20 cellular contexts compared by ENCODE assay signal in the genomic region with DNA sequence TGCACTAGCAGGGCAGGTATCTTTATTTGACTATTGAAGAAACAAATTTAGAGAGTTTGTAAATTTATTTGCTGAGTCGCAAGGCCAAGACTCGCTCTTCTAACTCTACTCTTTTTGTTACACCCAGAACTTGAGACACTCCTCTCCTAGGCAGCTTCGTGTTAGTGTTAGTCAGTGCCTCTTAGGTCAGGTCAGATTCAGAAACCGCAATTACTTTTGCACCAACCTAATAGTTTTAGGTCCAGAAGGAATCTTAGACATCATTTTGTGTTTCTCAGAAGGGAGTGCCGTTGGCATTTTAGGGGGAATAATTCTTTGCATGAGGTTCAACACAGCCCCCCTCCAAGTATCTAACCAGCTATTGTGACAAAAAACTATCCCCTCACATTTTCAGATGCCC. TPM values are rescaled to one million over a fixed set of nuclear protein-coding genes. Genes with fewer than 3 reads are reported as not detected.
DNase-seq lines count a peak whose midpoint lies in the region; ATAC-seq, FAIRE-seq and TF ChIP-seq lines count a peak whose summit lies in the region.
"Had no signal": no experiment of that assay in that cellular context is flagged by ENCODE, and none has a peak within 500 bp of the region (broad histone marks: within the 10 kb centered on the region; RNA-seq: fewer than 3 reads in every experiment).

No MANE protein-coding gene starts in this region.

- H3K4me1 ChIP-seq in HepG2 (ENCODE audit: insufficient read depth, low read length) (no peaks in the 10 kb centered on the region), right lobe of liver (peaks cover 0 to 3% (median 0%) of the 10 kb centered on the region in 4 donors), subcutaneous abdominal adipose tissue (ENCODE audit: control insufficient read depth in 5 of 5, insufficient read depth in 5 of 5, low read length in 5 of 5) (peaks cover 0 to 9% (median 9%) of the 10 kb centered on the region in 5 donors), sigmoid colon (no peaks in the 10 kb centered on the region)

- DNase-seq in HepG2 (ENCODE audit: low spot score), result no peak
- no peak for DNase-seq in right lobe of liver
- DNase-seq in GM12892 (ENCODE audit: insufficient read length), result no peak
- no peak for DNase-seq in HEK293T (ENCODE audit: extremely low spot score)
- DNase-seq in sigmoid colon, result no peak
- no peak for DNase-seq in T-helper 1 cell
- DNase-seq: C1 segment of cervical spinal cord; Calu3; CD4-positive, alpha-beta memory T cell; COR-L47; DMS153; DND-41; GDM1; H7; HCEC 1CT; HFFc6 had no signal

- TF ChIP-seq POLR2A in HepG2 (IDR thresholded peaks at IDR 0.05; ENCODE audit: insufficient read depth in 1 of 2, low read depth in 2 of 2, low read length in 2 of 2) (no peak), right lobe of liver (IDR thresholded peaks at IDR 0.05) (no peak), GM12892 (IDR thresholded peaks at IDR 0.05; ENCODE audit: low read depth, low read length) (no peak), sigmoid colon (IDR thresholded peaks at IDR 0.05) (no peak)

- H3K27ac ChIP-seq in HepG2 (ENCODE audit: extremely low read length, insufficient read depth, low read length) (no peak overlapping the region), right lobe of liver (no peak overlapping the region), subcutaneous abdominal adipose tissue (ENCODE audit: low read depth, low read length) (peak overlapping the region; percentile 82), sigmoid colon (no peak overlapping the region)

- TF ChIP-seq EP300 in HepG2 (IDR thresholded peaks at IDR 0.05; ENCODE audit: low read depth in 2 of 2, low read length in 2 of 2), result no peak
- no peak for TF ChIP-seq EP300 in HepG2 (CRISPR knock-in tag; IDR thresholded peaks at IDR 0.05; ENCODE audit: borderline replicate concordance)
- no peak for TF ChIP-seq EP300 in sigmoid colon (IDR thresholded peaks at IDR 0.05)

- TF ChIP-seq CTCF in HepG2 (CRISPR knock-in tag; IDR thresholded peaks at IDR 0.05) (no peak), right lobe of liver (IDR thresholded peaks at IDR 0.05) (no peak), sigmoid colon (IDR thresholded peaks at IDR 0.05) (no peak)

- no peaks in the 10 kb centered on the region for H3K79me2 ChIP-seq in HepG2 (ENCODE audit: insufficient read depth, low read length)

- BruUV-seq in HepG2 (replicated peaks; lab: Mats Ljungman, UMichigan), result no TSS peak

- H4K20me1 ChIP-seq in HepG2 (ENCODE audit: insufficient read depth, low read length), result no peaks in the 10 kb centered on the region

- H3K9ac ChIP-seq in HepG2 (ENCODE audit: insufficient read depth, low read depth, low read length), result no peak overlapping the region
- no peak overlapping the region for H3K9ac ChIP-seq in subcutaneous abdominal adipose tissue (ENCODE audit: low read length in 5 of 5)

- no peak overlapping the region for H2AFZ ChIP-seq in HepG2 (ENCODE audit: low read length)

- ATAC-seq in HepG2 (no peak), right lobe of liver (no peak), HG03025 (IDR thresholded peaks at IDR 0.05; ENCODE audit: low FRiP score, unreplicated experiment) (no peak)
- ATAC-seq: GM12878 had no signal

- no peak for TF ChIP-seq RAD21 in HepG2 (CRISPR knock-in tag; IDR thresholded peaks at IDR 0.05)

- 21% methylated on average over 5 of the region's 5 CpGs for WGBS in HepG2 (ENCODE audit: low lambda C conversion rate)
- 90% methylated on average over 5 of the region's 5 CpGs for whole genome bisulfite sequencing in right lobe of liver (ENCODE audit: insufficient coverage, low coverage, low lambda C conversion rate, missing lambda C conversion rate)
- WGBS in sigmoid colon, 2 donors, result 96% methylated on average over 5 of the region's 5 CpGs

- CTCF ChIA-PET in HepG2 (lab: Yijun Ruan, JAX; ENCODE audit: low intra/inter-chr PET ratio, low total read pairs) (no interaction called here), HEK293T (lab: Yijun Ruan, JAX) (no interaction called here)

- H3K36me3 ChIP-seq in HepG2 (replicated peaks in 1 of 2; ENCODE audit: control insufficient read depth in 1 of 2, insufficient read depth in 2 of 2, low read length in 2 of 2) (no peaks in the 10 kb centered on the region), right lobe of liver (no peaks in the 10 kb centered on the region), subcutaneous abdominal adipose tissue (ENCODE audit: control insufficient read depth in 5 of 5, insufficient read depth in 5 of 5, low read length in 5 of 5) (peaks cover 17 to 41% (median 24%) of the 10 kb centered on the region in 5 donors), sigmoid colon (peaks cover 0 to 51% (median 9%) of the 10 kb centered on the region in 4 donors)

- FAIRE-seq in HepG2 (lab: Jason Lieb, UNC) (no peak), GM12892 (lab: Jason Lieb, UNC) (peak; percentile 68)
- FAIRE-seq: GM12878, H1 had no signal

- intact Hi-C loops in HepG2 (cut with micrococcal nuclease; ENCODE audit: unreplicated experiment), result no loop called here
- intact Hi-C loops in right lobe of liver (cut with DNase I), result loop anchor here in 1 of 2 donors (10.0 kb wide), 1 partner anchor 176 kb away; no protein-coding TSS in a partner anchor
- intact Hi-C loops in sigmoid colon (cut with DNase I), result no loop called here

- in situ Hi-C loops in HepG2 (cut with HindIII; ENCODE audit: extremely low pct_ligation_motif_present, low pct_unique_long_range_greater_than_20kb), result no loop called here

- no peaks in the 10 kb centered on the region for H3K27me3 ChIP-seq in HepG2 (ENCODE audit: control insufficient read depth in 1 of 2, insufficient read depth in 2 of 2, low read length in 2 of 2)
- H3K27me3 ChIP-seq in right lobe of liver, result no peaks in the 10 kb centered on the region
- no peaks in the 10 kb centered on the region for H3K27me3 ChIP-seq in subcutaneous abdominal adipose tissue (ENCODE audit: control insufficient read depth in 5 of 5, insufficient read depth in 4 of 5, low read length in 5 of 5)
- no peaks in the 10 kb centered on the region for H3K27me3 ChIP-seq in sigmoid colon

- H3K4me3 ChIP-seq in HepG2 (replicated peaks in 1 of 3; ENCODE audit: insufficient read depth in 1 of 3, low read depth in 2 of 3, low read length in 3 of 3) (no peak overlapping the region), right lobe of liver (no peak overlapping the region), subcutaneous abdominal adipose tissue (ENCODE audit: low read depth in 1 of 5, low read length in 5 of 5) (no peak overlapping the region), sigmoid colon (no peak overlapping the region)
- H3K4me3 ChIP-seq: GM12878 had no signal

- POLR2A ChIA-PET in HepG2 (lab: Yijun Ruan, JAX) (no interaction called here), HEK293T (lab: Yijun Ruan, JAX) (no interaction called here)

- H3K4me2 ChIP-seq in HepG2 (ENCODE audit: low read depth, low read length), result no peak overlapping the region

- H3K9me3 ChIP-seq in HepG2 (ENCODE audit: low read length), result no peaks in the 10 kb centered on the region
- H3K9me3 ChIP-seq in right lobe of liver, result no peaks in the 10 kb centered on the region
- H3K9me3 ChIP-seq in subcutaneous abdominal adipose tissue (ENCODE audit: control insufficient read depth in 5 of 5, low read length in 5 of 5), result no peaks in the 10 kb centered on the region
- H3K9me3 ChIP-seq in sigmoid colon, result no peaks in the 10 kb centered on the region

RNA-seq across cellular contexts. Expression of a gene that starts 8.8 kb away (rescaled TPM):
- not detected in 2 replicates for total RNA-seq in HepG2 (2016; rRNA removed; fragmentation: Illumina TruSeq; extraction: Trizol)
- not detected in 2 replicates for total RNA-seq in HepG2 (2016; cell fraction: cytosol; rRNA removed; fragmentation: Illumina TruSeq; extraction: Trizol; ENCODE audit: low read depth)
- under 0.01 TPM in 1 of 2 replicates, not detected in the other for total RNA-seq in HepG2 (2016; cell fraction: insoluble cytoplasmic fraction; rRNA removed; fragmentation: Illumina TruSeq; extraction: Trizol)
- total RNA-seq in HepG2 (2016; cell fraction: membrane; rRNA removed; fragmentation: Illumina TruSeq; extraction: Trizol), result 0.03 TPM in 2 replicates
- total RNA-seq in HepG2 (2016; cell fraction: nucleus; rRNA removed; fragmentation: Illumina TruSeq; extraction: Trizol), result not detected in 2 replicates
- not detected in 2 replicates for polyA plus RNA-seq in HepG2 (2011; rRNA removed)
- not detected in 2 replicates for polyA plus RNA-seq in HepG2 (2011; cell fraction: cytosol; rRNA removed)
- polyA plus RNA-seq in HepG2 (2011; cell fraction: nucleus; rRNA removed), result not detected in 2 replicates
- polyA plus RNA-seq in HepG2 (2012), result 0.01 TPM in 2 replicates
- not detected in 2 replicates for polyA plus RNA-seq in HepG2 (2016; cell fraction: cytosol; fragmentation: Illumina TruSeq; extraction: Trizol; ENCODE audit: low read depth)
- polyA plus RNA-seq in HepG2 (2016; cell fraction: insoluble cytoplasmic fraction; fragmentation: Illumina TruSeq; extraction: Trizol; ENCODE audit: low read depth), result not detected in 2 replicates
- not detected in 2 replicates for polyA plus RNA-seq in HepG2 (2016; cell fraction: membrane; fragmentation: Illumina TruSeq; extraction: Trizol; ENCODE audit: low read depth)
- polyA plus RNA-seq in HepG2 (2016; cell fraction: nucleus; fragmentation: Illumina TruSeq; extraction: Trizol; ENCODE audit: insufficient read depth, low read depth), result not detected in 2 replicates
- 4.1 TPM in 1 of 2 replicates, not detected in the other for polyA minus RNA-seq in HepG2 (2011; rRNA and poly(A)+ RNA removed; ENCODE audit: low replicate concordance)
- not detected in 2 replicates for polyA minus RNA-seq in HepG2 (2011; cell fraction: cytosol; rRNA and poly(A)+ RNA removed)
- polyA minus RNA-seq in HepG2 (2011; cell fraction: nucleus; rRNA and poly(A)+ RNA removed), result under 0.01 TPM in 1 of 2 replicates, not detected in the other
- 1 to 10 TPM; 4.1 to 7.9 (median 5.0) TPM for total RNA-seq in right lobe of liver
- polyA plus RNA-seq in GM12892 (2012; ENCODE audit: missing spikeins), result 5.5 TPM
- 1 to 10 TPM; 4.9 to 6.9 (median 6.4) TPM for total RNA-seq in sigmoid colon
- 1 to 10 TPM in 2 of 3 donors, under 1 TPM in 1; 0.69 to 1.8 (median 1.2) TPM for polyA plus RNA-seq in sigmoid colon

RNA-seq across cellular contexts. Expression of a gene that starts 14.5 kb away (rescaled TPM):
- 17.9 and 25.0 TPM in 2 replicates for total RNA-seq in HepG2 (2016; rRNA removed; fragmentation: Illumina TruSeq; extraction: Trizol)
- total RNA-seq in HepG2 (2016; cell fraction: cytosol; rRNA removed; fragmentation: Illumina TruSeq; extraction: Trizol; ENCODE audit: low read depth), result 3.1 and 3.5 TPM in 2 replicates
- total RNA-seq in HepG2 (2016; cell fraction: insoluble cytoplasmic fraction; rRNA removed; fragmentation: Illumina TruSeq; extraction: Trizol), result 18.9 and 24.5 TPM in 2 replicates
- total RNA-seq in HepG2 (2016; cell fraction: membrane; rRNA removed; fragmentation: Illumina TruSeq; extraction: Trizol), result 9.0 and 9.3 TPM in 2 replicates
- 15.1 and 17.3 TPM in 2 replicates for total RNA-seq in HepG2 (2016; cell fraction: nucleus; rRNA removed; fragmentation: Illumina TruSeq; extraction: Trizol)
- polyA plus RNA-seq in HepG2 (2011; rRNA removed), result 11.8 and 15.5 TPM in 2 replicates
- 6.1 and 9.6 TPM in 2 replicates for polyA plus RNA-seq in HepG2 (2011; cell fraction: cytosol; rRNA removed)
- polyA plus RNA-seq in HepG2 (2011; cell fraction: nucleus; rRNA removed), result 5.9 and 6.6 TPM in 2 replicates
- 8.9 and 12.5 TPM in 2 replicates for polyA plus RNA-seq in HepG2 (2012)
- 1.9 and 2.0 TPM in 2 replicates for polyA plus RNA-seq in HepG2 (2016; cell fraction: cytosol; fragmentation: Illumina TruSeq; extraction: Trizol; ENCODE audit: low read depth)
- polyA plus RNA-seq in HepG2 (2016; cell fraction: insoluble cytoplasmic fraction; fragmentation: Illumina TruSeq; extraction: Trizol; ENCODE audit: low read depth), result 21.1 and 21.3 TPM in 2 replicates
- 5.1 and 5.5 TPM in 2 replicates for polyA plus RNA-seq in HepG2 (2016; cell fraction: membrane; fragmentation: Illumina TruSeq; extraction: Trizol; ENCODE audit: low read depth)
- polyA plus RNA-seq in HepG2 (2016; cell fraction: nucleus; fragmentation: Illumina TruSeq; extraction: Trizol; ENCODE audit: insufficient read depth, low read depth), result 20.2 and 23.5 TPM in 2 replicates
- 4.5 and 4.8 TPM in 2 replicates for polyA minus RNA-seq in HepG2 (2011; rRNA and poly(A)+ RNA removed; ENCODE audit: low replicate concordance)
- 7.3 and 8.0 TPM in 2 replicates for polyA minus RNA-seq in HepG2 (2011; cell fraction: cytosol; rRNA and poly(A)+ RNA removed)
- polyA minus RNA-seq in HepG2 (2011; cell fraction: nucleus; rRNA and poly(A)+ RNA removed), result 19.0 and 21.1 TPM in 2 replicates
- 10 to 100 TPM in 2 of 6 experiments, 1 to 10 TPM in 4; 8.6 to 11.9 (median 9.6) TPM for total RNA-seq in right lobe of liver
- polyA plus RNA-seq in GM12892 (2012; ENCODE audit: missing spikeins), result 17.8 TPM
- 10 to 100 TPM in 2 of 4 donors, 1 to 10 TPM in 2; 5.5 to 13.2 (median 9.7) TPM for total RNA-seq in sigmoid colon
- 10 to 100 TPM in 2 of 3 donors, 1 to 10 TPM in 1; 8.4 to 12.6 (median 10.9) TPM for polyA plus RNA-seq in sigmoid colon
